In genomic region chr13:72290962-72291681, GRCh38 we compare ENCODE assay signal across 13 cellular contexts.
DNase-seq lines count a peak whose midpoint lies in the region; ATAC-seq and TF ChIP-seq lines count a peak whose summit lies in the region.
"Had no signal": no experiment of that assay in that cellular context is flagged by ENCODE, and none has a peak within 500 bp of the region (broad histone marks: within the 10 kb centered on the region; RNA-seq: fewer than 3 reads in every experiment).

No MANE protein-coding gene starts in this region.

- peaks cover 24% of the 10 kb centered on the region for H3K4me1 Mint-ChIP-seq in WTC11
- H3K4me1 Mint-ChIP-seq: brain; stimulated activated effector memory CD8-positive, alpha-beta T cell treated with anti-CD3 and anti-CD28 coated beads, Interleukin-12 subunit alpha, Interleukin-12 subunit beta, amount 100 ng/mL, for 72 hours had no signal

- H3K4me3 Mint-ChIP-seq in WTC11 = no peak overlapping the region
- H3K4me3 Mint-ChIP-seq: brain; stimulated activated effector memory CD8-positive, alpha-beta T cell treated with anti-CD3 and anti-CD28 coated beads, Interleukin-12 subunit alpha, Interleukin-12 subunit beta, amount 100 ng/mL, for 72 hours; T-helper 2 cell treated with Interferon-gamma antibody and Interleukin-4, amounts not matched to agents 5 μg/mL and 100 μg/mL, for 36 hours had no signal

- CTCF ChIA-PET in WTC11 (lab: Charles Lee) = no interaction called here

- peak; percentile 20 for DNase-seq in AG20443 (ENCODE audit: low spot score)
- DNase-seq in LHCN-M2 (ENCODE audit: low read depth) = peak; percentile 98
- no peak for DNase-seq in WTC11 (ENCODE audit: low spot score)
- DNase-seq in iPS DF 4.7 (ENCODE audit: extremely low read depth, low spot score) = peak; percentile 36
- no peak for DNase-seq in stimulated activated CD4-positive, alpha-beta T cell treated with anti-CD3 and anti-CD28 coated beads, Interleukin-15, amount 100 ng/mL, for 24 hours
- DNase-seq in HCEC 1CT = no peak
- no peak for DNase-seq in effector CD4-positive, alpha-beta T cell
- DNase-seq in KG1 (lab: John Stamatoyannopoulos, UW) = no peak
- DNase-seq: activated CD8-positive, alpha-beta memory T cell treated with anti-CD3 and anti-CD28 coated beads, Interleukin-2, amount 50 U/mL, for 48 hours; NCI-H2227 treated with DMSO at 0.1 percent for 48 hours had no signal

- H3K27me3 Mint-ChIP-seq in WTC11 (ENCODE audit: low read depth) = no peaks in the 10 kb centered on the region

- TF ChIP-seq CTCF in WTC11 (IDR thresholded peaks at IDR 0.05) = no peak

- POLR2A ChIA-PET in WTC11 (lab: Charles Lee) = no interaction called here

- ATAC-seq in WTC11 = peak; percentile 95
- ATAC-seq: stimulated activated effector memory CD8-positive, alpha-beta T cell treated with anti-CD3 and anti-CD28 coated beads, Interleukin-12 subunit alpha, Interleukin-12 subunit beta, amount 100 ng/mL, for 72 hours had no signal

- peak overlapping the region; percentile 89 for H3K27ac Mint-ChIP-seq in WTC11
- H3K27ac Mint-ChIP-seq: brain; stimulated activated effector memory CD8-positive, alpha-beta T cell treated with anti-CD3 and anti-CD28 coated beads, Interleukin-12 subunit alpha, Interleukin-12 subunit beta, amount 100 ng/mL, for 72 hours; T-helper 2 cell treated with Interferon-gamma antibody and Interleukin-4, amounts not matched to agents 5 μg/mL and 100 μg/mL, for 36 hours had no signal

- H3K9me3 Mint-ChIP-seq in WTC11 = peaks cover 23% of the 10 kb centered on the region

- peaks cover 19% of the 10 kb centered on the region for H3K36me3 Mint-ChIP-seq in WTC11
- H3K36me3 Mint-ChIP-seq: brain; stimulated activated effector memory CD8-positive, alpha-beta T cell treated with anti-CD3 and anti-CD28 coated beads, Interleukin-12 subunit alpha, Interleukin-12 subunit beta, amount 100 ng/mL, for 72 hours had no signal

TF ChIP-seq in WTC11, 78 proteins besides CTCF, POLR2A, EP300 and RAD21:
- no peak for TF ChIP-seq GABPB1 (CRISPR knock-in tag; IDR thresholded peaks at IDR 0.05)
- no peak for TF ChIP-seq ZNF671 (CRISPR knock-in tag; IDR thresholded peaks at IDR 0.05)
- no peak for TF ChIP-seq ERG (CRISPR knock-in tag; IDR thresholded peaks at IDR 0.05)
- no peak for TF ChIP-seq IRF2 (CRISPR knock-in tag; IDR thresholded peaks at IDR 0.05; ENCODE audit: borderline replicate concordance, low read depth)
- TF ChIP-seq AR (CRISPR knock-in tag; IDR thresholded peaks at IDR 0.05) = no peak
- no peak for TF ChIP-seq CDX4 (CRISPR knock-in tag; IDR thresholded peaks at IDR 0.05; ENCODE audit: borderline replicate concordance)
- no peak for TF ChIP-seq STAT6 (CRISPR knock-in tag; conservative IDR thresholded peaks at IDR 0.05; ENCODE audit: low read depth)
- TF ChIP-seq SMAD4 (CRISPR knock-in tag; IDR thresholded peaks at IDR 0.05) = no peak
- TF ChIP-seq CREB1 (CRISPR knock-in tag; IDR thresholded peaks at IDR 0.05) = no peak
- TF ChIP-seq ETV6 (CRISPR knock-in tag; IDR thresholded peaks at IDR 0.05) = no peak
- TF ChIP-seq ZNF423 (CRISPR knock-in tag; IDR thresholded peaks at IDR 0.05) = no peak
- TF ChIP-seq EMX1 (CRISPR knock-in tag; IDR thresholded peaks at IDR 0.05) = no peak
- TF ChIP-seq TP53 (CRISPR knock-in tag; IDR thresholded peaks at IDR 0.05) = no peak
- no peak for TF ChIP-seq MYBL2 (CRISPR knock-in tag; IDR thresholded peaks at IDR 0.05)
- no peak for TF ChIP-seq HMGXB4 (CRISPR knock-in tag; IDR thresholded peaks at IDR 0.05)

Comparison
In these comparisons a context has a peak if more than half of its experiments do, and no peak if none do; other contexts are left out.
1. DNase-seq: peak in AG20443 (single experiment), LHCN-M2 (single experiment) and iPS DF 4.7 (single experiment); none in WTC11 (single experiment), stimulated activated CD4-positive, alpha-beta T cell treated with anti-CD3 and anti-CD28 coated beads, Interleukin-15, amount 100 ng/mL, for 24 hours (single experiment), HCEC 1CT (single experiment), effector CD4-positive, alpha-beta T cell (single experiment) and KG1 (single experiment).